Comparison of ENCODE assay signal across 15 cellular contexts in the genomic region with DNA sequence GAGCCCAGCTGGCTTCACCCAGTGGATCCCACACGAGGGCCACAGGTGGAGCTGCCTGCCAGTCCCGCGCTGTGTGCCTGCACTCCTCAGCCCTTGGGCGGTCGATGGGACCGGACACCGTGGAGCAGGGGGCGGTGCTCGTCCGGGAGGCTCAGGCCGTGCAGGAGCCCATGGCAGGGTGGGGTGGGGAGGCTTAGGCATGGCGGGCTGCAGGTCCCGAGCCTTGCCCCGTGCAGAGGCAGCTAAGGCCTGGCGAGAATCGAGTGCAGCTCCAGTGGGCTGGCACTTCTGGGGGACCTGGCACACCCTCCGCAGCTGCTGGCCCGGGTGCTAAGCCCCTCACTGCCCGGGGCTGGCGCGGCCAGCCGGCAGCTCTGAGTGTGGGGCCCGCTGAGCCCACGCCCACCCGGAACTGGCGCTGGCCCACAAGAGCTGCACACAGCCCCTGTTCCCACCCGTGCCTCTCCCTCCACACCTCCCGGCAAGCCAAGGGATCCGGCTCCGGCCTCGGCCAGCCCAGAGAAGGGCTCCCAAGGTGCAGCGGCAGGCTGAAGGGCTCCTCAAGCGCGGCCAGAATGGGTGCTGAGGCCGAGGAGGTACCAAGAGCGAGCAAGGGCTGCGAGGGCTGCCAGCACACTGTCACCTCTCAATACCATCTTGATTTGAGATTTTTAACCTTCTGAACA.
DNase-seq lines count a peak whose midpoint lies in the region; ATAC-seq, FAIRE-seq and TF ChIP-seq lines count a peak whose summit lies in the region.
"Had no signal": no experiment of that assay in that cellular context is flagged by ENCODE, and none has a peak within 500 bp of the region (broad histone marks: within the 10 kb centered on the region; RNA-seq: fewer than 3 reads in every experiment).

No MANE protein-coding gene starts in this region.

- H3K4me2 ChIP-seq in OCI-LY3 (ENCODE audit: low read length), result peak overlapping the region; percentile 82

- H4K20me1 ChIP-seq in OCI-LY3 (ENCODE audit: insufficient read depth, low read length), result peaks cover 90% of the 10 kb centered on the region

- TF ChIP-seq CTCF in OCI-LY3 (IDR thresholded peaks at IDR 0.05; ENCODE audit: low read depth, low read length) (no peak), kidney (IDR thresholded peaks at IDR 0.05; ENCODE audit: borderline replicate concordance, extremely low read depth, insufficient read depth) (no peak)

- H3K4me1 ChIP-seq in OCI-LY3 (ENCODE audit: low read length) (peaks cover 95% of the 10 kb centered on the region), kidney (ENCODE audit: control insufficient read depth in 1 of 2, insufficient read depth in 1 of 2, low read depth in 1 of 2, low read length in 2 of 2) (no peaks in the 10 kb centered on the region)
- H3K4me1 ChIP-seq: Caco-2 had no signal

- H3K4me3 ChIP-seq in OCI-LY3 (ENCODE audit: low read length) (peak overlapping the region; percentile 56; the same call in 1 of the 2 replicates), kidney (ENCODE audit: low read length in 2 of 2) (no peak overlapping the region), H7 (ENCODE audit: insufficient read depth, low read depth, low read length) (no peak overlapping the region)

- H3K9me3 ChIP-seq in OCI-LY3 (ENCODE audit: insufficient read depth, low read length), result no peaks in the 10 kb centered on the region
- H3K9me3 ChIP-seq in kidney (ENCODE audit: control insufficient read depth in 1 of 2, low read length in 2 of 2), result no peaks in the 10 kb centered on the region
- H3K9me3 ChIP-seq: Caco-2 had no signal

- intact Hi-C loops in kidney (cut with DNase I), result no loop called here
- intact Hi-C loops in posterior vena cava (cut with DNase I), result no loop called here
- intact Hi-C loops in sciatic nerve (cut with DNase I), result no loop called here

- peak; percentile 74 for DNase-seq in kidney
- DNase-seq in posterior vena cava (ENCODE audit: low spot score), result peak; percentile 74
- no peak for DNase-seq in H7
- DNase-seq in effector CD4-positive, alpha-beta T cell, result no peak
- DNase-seq in sciatic nerve (ENCODE audit: low spot score), result no peak
- DNase-seq: C1 segment of cervical spinal cord; Caco-2; CD4-positive, alpha-beta memory T cell; DMS153; GOT3; HCEC 1CT had no signal

- ATAC-seq in sciatic nerve, result no peak

- H3K36me3 ChIP-seq in OCI-LY3 (replicated peaks; ENCODE audit: low read depth, low read length), result peaks cover 33% of the 10 kb centered on the region
- H3K36me3 ChIP-seq in kidney (ENCODE audit: control insufficient read depth in 1 of 2, insufficient read depth in 2 of 2, low read length in 2 of 2), result no peaks in the 10 kb centered on the region
- H3K36me3 ChIP-seq in H7 (replicated peaks; ENCODE audit: control insufficient read depth, insufficient read depth, low read length), result no peaks in the 10 kb centered on the region

- H3K79me2 ChIP-seq in OCI-LY3 (ENCODE audit: low read length), result peaks cover 100% of the 10 kb centered on the region

- H2AFZ ChIP-seq in OCI-LY3 (ENCODE audit: low read depth, low read length), result no peak overlapping the region

- H3K27ac ChIP-seq in OCI-LY3 (ENCODE audit: low read length) (peak overlapping the region; percentile 98), kidney (ENCODE audit: low read depth in 2 of 2, low read length in 2 of 2) (no peak overlapping the region)

- no peak for FAIRE-seq in kidney (lab: Jason Lieb, UNC)
- FAIRE-seq: G401.6, GM12892, H54 had no signal

- H3K27me3 ChIP-seq in OCI-LY3 (ENCODE audit: low read depth, low read length), result no peaks in the 10 kb centered on the region
- no peaks in the 10 kb centered on the region; the same call in 1 of the 2 replicates for H3K27me3 ChIP-seq in H7 (ENCODE audit: control insufficient read depth, insufficient read depth, low read length)

- H3K9ac ChIP-seq in OCI-LY3 (ENCODE audit: low read length) (peak overlapping the region; percentile 59; the same call in 1 of the 2 replicates), kidney (ENCODE audit: low read length in 2 of 2) (no peak overlapping the region)

Comparison
In these comparisons a context has a peak if more than half of its experiments do, and no peak if none do; other contexts are left out.
1. DNase-seq: peak in kidney (single experiment) and posterior vena cava (single experiment); none in H7 (single experiment), effector CD4-positive, alpha-beta T cell (single experiment) and sciatic nerve (single experiment).